Comparison of ENCODE assay signal across 25 cellular contexts in genomic region chr4:33974270-33974669, GRCh38.
A peak's percentile ranks its signal among the peaks of the same experiment; 100 is the strongest.
DNase-seq lines count a peak whose midpoint lies in the region; ATAC-seq, FAIRE-seq and TF ChIP-seq lines count a peak whose summit lies in the region.
"Had no signal": no experiment of that assay in that cellular context is flagged by ENCODE, and none has a peak within 500 bp of the region (broad histone marks: within the 10 kb centered on the region; RNA-seq: fewer than 3 reads in every experiment).

No MANE protein-coding gene starts in this region.

- H4K20me1 ChIP-seq in DND-41 (ENCODE audit: insufficient read depth, low read length) (no peaks in the 10 kb centered on the region), MM.1S (ENCODE audit: insufficient read depth, low read length) (no peaks in the 10 kb centered on the region), GM12878 (ENCODE audit: control insufficient read depth, insufficient read depth) (no peaks in the 10 kb centered on the region)
- H4K20me1 ChIP-seq: BLaER1 treated with 17β-estradiol and CSF1 and Interleukin-3, amounts not matched to agents 10 nM and 100 nM had no signal

- POLR2A ChIA-PET in GM12878 (lab: Charles Lee) = no interaction called here

- no peak for TF ChIP-seq POLR2A in GM12878 (IDR thresholded peaks at IDR 0.05; ENCODE audit: low read depth, low read length)
- TF ChIP-seq POLR2A in prostate gland (IDR thresholded peaks at IDR 0.05) = no peak

- FAIRE-seq in GM12878 (lab: Jason Lieb, UNC) = no peak
- FAIRE-seq: A549, D721Med, GM12892, GM18507, GM19239 had no signal

- no peaks in the 10 kb centered on the region for H3K9me2 ChIP-seq in MM.1S (replicated peaks; ENCODE audit: insufficient read depth, low read length)

- no peak overlapping the region for H3K27ac Mint-ChIP-seq in activated CD8-positive, alpha-beta memory T cell treated with anti-CD3 and anti-CD28 coated beads, Interleukin-2, amount 10 ng/mL, durations not matched to agents 7 days and 5 days
- H3K27ac Mint-ChIP-seq: B cell; CD4-positive, alpha-beta T cell; CD8-positive, alpha-beta T cell had no signal

- ATAC-seq in DND-41 (ENCODE audit: insufficient read depth, low read depth) (peak; percentile 56; the same call in 2 of the 3 replicates), GM12878 (peak; percentile 44; the same call in 2 of the 3 replicates)
- ATAC-seq in activated CD8-positive, alpha-beta memory T cell treated with anti-CD3 and anti-CD28 coated beads, Interleukin-2, amount 10 ng/mL, durations not matched to agents 7 days and 5 days = no peak
- ATAC-seq: A549; CD8-positive, alpha-beta T cell had no signal

- no peaks in the 10 kb centered on the region for H3K27me3 Mint-ChIP-seq in activated CD8-positive, alpha-beta memory T cell treated with anti-CD3 and anti-CD28 coated beads, Interleukin-2, amount 10 ng/mL, durations not matched to agents 7 days and 5 days
- H3K27me3 Mint-ChIP-seq: B cell; CD4-positive, alpha-beta T cell had no signal

- no peak overlapping the region for H3K4me3 Mint-ChIP-seq in activated CD8-positive, alpha-beta memory T cell treated with anti-CD3 and anti-CD28 coated beads, Interleukin-2, amount 10 ng/mL, durations not matched to agents 7 days and 5 days
- H3K4me3 Mint-ChIP-seq: B cell; CD4-positive, alpha-beta T cell; CD8-positive, alpha-beta T cell had no signal

- no peak for TF ChIP-seq RAD21 in GM12878 (IDR thresholded peaks at IDR 0.05; ENCODE audit: insufficient read depth, low read depth, low read length)

- intact Hi-C loops in GM12878 (cut with micrococcal nuclease; ENCODE audit: unreplicated experiment) = no loop called here
- intact Hi-C loops in prostate gland (cut with DNase I) = no loop called here

- RAD21 ChIA-PET in GM12878 (lab: Charles Lee; ENCODE audit: unreplicated experiment) = no interaction called here

- peaks cover 29% of the 10 kb centered on the region for H3K4me1 ChIP-seq in DND-41 (ENCODE audit: insufficient read depth, low read length)
- H3K4me1 ChIP-seq in MM.1S (ENCODE audit: low read length) = 0 out of 2 replicates have a peak, but pooled peaks cover 9% of the 10 kb centered on the region
- no peaks in the 10 kb centered on the region for H3K4me1 ChIP-seq in GM12878 (ENCODE audit: control insufficient read depth, insufficient read depth, low read length)
- H3K4me1 ChIP-seq in prostate gland (replicated peaks) = no peaks in the 10 kb centered on the region
- H3K4me1 ChIP-seq: A549; BLaER1 treated with 17β-estradiol and CSF1 and Interleukin-3, amounts not matched to agents 10 nM and 100 nM; Caco-2 had no signal

- no peaks in the 10 kb centered on the region for H3K27me3 ChIP-seq in DND-41 (ENCODE audit: insufficient read depth, low read length, poor library complexity)
- H3K27me3 ChIP-seq in MM.1S (replicated peaks; ENCODE audit: insufficient read depth, low read length) = no peaks in the 10 kb centered on the region
- H3K27me3 ChIP-seq in GM12878 (replicated peaks in 1 of 2; ENCODE audit: control insufficient read depth in 2 of 2, insufficient read depth in 2 of 2, low read length in 1 of 2) = no peaks in the 10 kb centered on the region
- H3K27me3 ChIP-seq in prostate gland (replicated peaks; ENCODE audit: insufficient read depth) = no peaks in the 10 kb centered on the region
- H3K27me3 ChIP-seq: BLaER1 treated with 17β-estradiol and CSF1 and Interleukin-3, amounts not matched to agents 10 nM and 100 nM had no signal

- no peaks in the 10 kb centered on the region for H3K79me2 ChIP-seq in DND-41 (ENCODE audit: insufficient read depth, low read length)
- no peaks in the 10 kb centered on the region for H3K79me2 ChIP-seq in MM.1S (ENCODE audit: low read length)
- H3K79me2 ChIP-seq in GM12878 (ENCODE audit: control insufficient read depth, insufficient read depth, low read length) = no peaks in the 10 kb centered on the region

- H3K4me3 ChIP-seq in DND-41 (ENCODE audit: low read depth in 1 of 2, low read length in 2 of 2) = no peak overlapping the region
- H3K4me3 ChIP-seq in MM.1S (ENCODE audit: low read length) = no peak overlapping the region
- no peak overlapping the region for H3K4me3 ChIP-seq in GM12878
- H3K4me3 ChIP-seq in prostate gland = no peak overlapping the region
- H3K4me3 ChIP-seq: A549; BLaER1 treated with 17β-estradiol and CSF1 and Interleukin-3, amounts not matched to agents 10 nM and 100 nM had no signal

- H3K9me3 Mint-ChIP-seq in activated CD8-positive, alpha-beta memory T cell treated with anti-CD3 and anti-CD28 coated beads, Interleukin-2, amount 10 ng/mL, durations not matched to agents 7 days and 5 days (ENCODE audit: low read depth) = peaks cover 2% of the 10 kb centered on the region

- DNase-seq in DND-41 (no peak), MM.1S (peak; percentile 68), OCI-M1 (lab: John Stamatoyannopoulos, UW) (peak; percentile 48), GM12878 (ENCODE audit: low read depth, low spot score) (no peak), prostate gland (ENCODE audit: low spot score) (no peak), hippocampal formation (lab: John Stamatoyannopoulos, UW) (no peak), NCI-H2171 (lab: John Stamatoyannopoulos, UW) (no peak)
- DNase-seq in activated CD8-positive, alpha-beta memory T cell treated with anti-CD3 and anti-CD28 coated beads, Interleukin-2, amount 10 ng/mL, durations not matched to agents 7 days and 5 days = no peak
- DNase-seq: AML-193; Caco-2; Calu3; CD4-positive, alpha-beta T cell; CD8-positive, alpha-beta T cell; DMS79 treated with DMSO at 0.1 percent for 48 hours; EL; GDM1 had no signal

- in situ Hi-C loops in GM12878 (cut with MboI) = no loop called here

- no peaks in the 10 kb centered on the region for H3K4me1 Mint-ChIP-seq in activated CD8-positive, alpha-beta memory T cell treated with anti-CD3 and anti-CD28 coated beads, Interleukin-2, amount 10 ng/mL, durations not matched to agents 7 days and 5 days
- H3K4me1 Mint-ChIP-seq: B cell had no signal

- TF ChIP-seq EP300 in GM12878 (IDR thresholded peaks at IDR 0.05; ENCODE audit: borderline replicate concordance in 1 of 2, control insufficient read depth in 1 of 2, low read depth in 2 of 2, low read length in 2 of 2) = no peak

- BruUV-seq in GM12878 (replicated peaks; lab: Mats Ljungman, UMichigan) = no TSS peak

- H3K9ac ChIP-seq in DND-41 (ENCODE audit: low read depth, low read length) (no peak overlapping the region), MM.1S (ENCODE audit: low read length) (no peak overlapping the region), GM12878 (ENCODE audit: control insufficient read depth, insufficient read depth, low read length) (no peak overlapping the region)
- H3K9ac ChIP-seq: BLaER1 treated with 17β-estradiol and CSF1 and Interleukin-3, amounts not matched to agents 10 nM and 100 nM had no signal

- H2AFZ ChIP-seq in DND-41 (ENCODE audit: low read depth, low read length) (peak overlapping the region; percentile 68; the same call in 1 of the 2 replicates), MM.1S (ENCODE audit: low read length) (no peak overlapping the region), GM12878 (ENCODE audit: control insufficient read depth, low read depth, low read length) (no peak overlapping the region)

- TF ChIP-seq CTCF in DND-41 (IDR thresholded peaks at IDR 0.05; ENCODE audit: borderline replicate concordance, extremely low read depth, low read length, poor library complexity, severe bottlenecking) (no peak), MM.1S (IDR thresholded peaks at IDR 0.05; ENCODE audit: low read length) (no peak), GM12878 (IDR thresholded peaks at IDR 0.05 in 2 of 3, conservative IDR thresholded peaks at IDR 0.05 in 1 of 3; ENCODE audit: control insufficient read depth in 2 of 3, extremely low read depth in 1 of 3, insufficient read depth in 1 of 3, low read depth in 3 of 3, low read length in 3 of 3) (no peak), prostate gland (IDR thresholded peaks at IDR 0.05) (no peak)

- H3K36me3 ChIP-seq in DND-41 (ENCODE audit: insufficient read depth, low read length) (no peaks in the 10 kb centered on the region), MM.1S (replicated peaks; ENCODE audit: insufficient read depth, low read length) (no peaks in the 10 kb centered on the region), GM12878 (ENCODE audit: control insufficient read depth in 2 of 2, insufficient read depth in 2 of 2, low read length in 1 of 2) (no peaks in the 10 kb centered on the region), prostate gland (no peaks in the 10 kb centered on the region)
- H3K36me3 ChIP-seq: BLaER1 treated with 17β-estradiol and CSF1 and Interleukin-3, amounts not matched to agents 10 nM and 100 nM had no signal

- H3K9me3 ChIP-seq in DND-41 (ENCODE audit: insufficient read depth, low read length, severe bottlenecking) (peaks cover 2% of the 10 kb centered on the region), MM.1S (replicated peaks; ENCODE audit: insufficient read depth, low read length) (no peaks in the 10 kb centered on the region), GM12878 (replicated peaks; ENCODE audit: control insufficient read depth, insufficient read depth, low read length) (no peaks in the 10 kb centered on the region), prostate gland (no peaks in the 10 kb centered on the region)
- H3K9me3 ChIP-seq: A549, Caco-2 had no signal

- H3K4me2 ChIP-seq in DND-41 (ENCODE audit: insufficient read depth, low read length) = peak overlapping the region; percentile 27
- peak overlapping the region; percentile 35; the same call in 1 of the 2 replicates for H3K4me2 ChIP-seq in MM.1S (ENCODE audit: low read depth, low read length)
- H3K4me2 ChIP-seq in GM12878 (ENCODE audit: control insufficient read depth, insufficient read depth) = no peak overlapping the region
- H3K4me2 ChIP-seq: A549; BLaER1 treated with 17β-estradiol and CSF1 and Interleukin-3, amounts not matched to agents 10 nM and 100 nM had no signal

- SMC1A ChIA-PET in GM12878 (lab: Charles Lee; ENCODE audit: uncharacterized antibody, unreplicated experiment) = interaction anchor here (0.7 to 1.3 kb wide), 2 partner anchors 9 to 61 kb away, joined by 3 read pairs; no protein-coding TSS in a partner anchor

- H3K27ac ChIP-seq in DND-41 (ENCODE audit: low read length) = peak overlapping the region; percentile 15; the same call in 1 of the 2 replicates
- H3K27ac ChIP-seq in MM.1S (ENCODE audit: low read length) = no peak overlapping the region
- H3K27ac ChIP-seq in GM12878 (ENCODE audit: control insufficient read depth, insufficient read depth) = no peak overlapping the region
- H3K27ac ChIP-seq in prostate gland = no peak overlapping the region
- H3K27ac ChIP-seq: 22Rv1; A549; BLaER1 treated with 17β-estradiol and CSF1 and Interleukin-3, amounts not matched to agents 10 nM and 100 nM; C4-2B had no signal

- no peaks in the 10 kb centered on the region for H3F3A ChIP-seq in MM.1S (ENCODE audit: insufficient read depth, low read length)

- CTCF ChIA-PET in GM12878 (lab: Yijun Ruan, JAX) = no interaction called here
- CTCF ChIA-PET in activated CD8-positive, alpha-beta memory T cell treated with anti-CD3 and anti-CD28 coated beads, Interleukin-2, amount 10 ng/mL, durations not matched to agents 7 days and 5 days (lab: Charles Lee) = no interaction called here

- no peaks in the 10 kb centered on the region for H3K36me3 Mint-ChIP-seq in activated CD8-positive, alpha-beta memory T cell treated with anti-CD3 and anti-CD28 coated beads, Interleukin-2, amount 10 ng/mL, durations not matched to agents 7 days and 5 days
- H3K36me3 Mint-ChIP-seq: CD8-positive, alpha-beta T cell had no signal

TF ChIP-seq in GM12878, 131 proteins besides CTCF, POLR2A, EP300 and RAD21 (continues in another document):
- TF ChIP-seq FOXM1 (IDR thresholded peaks at IDR 0.05; ENCODE audit: low read depth, low read length) (no peak), CHD1 (IDR thresholded peaks at IDR 0.05; ENCODE audit: low read depth, low read length) (no peak)

Comparison
In these comparisons a context has a peak if more than half of its experiments do, and no peak if none do; other contexts are left out.
1. DNase-seq: peak in MM.1S (single experiment) and OCI-M1 (single experiment); none in DND-41 (single experiment), GM12878 (single experiment), prostate gland (single experiment), hippocampal formation (0 of 2), activated CD8-positive, alpha-beta memory T cell treated with anti-CD3 and anti-CD28 coated beads, Interleukin-2, amount 10 ng/mL, durations not matched to agents 7 days and 5 days (single experiment) and NCI-H2171 (single experiment).